1 cellular context compared by ENCODE assay signal in the genomic region with DNA sequence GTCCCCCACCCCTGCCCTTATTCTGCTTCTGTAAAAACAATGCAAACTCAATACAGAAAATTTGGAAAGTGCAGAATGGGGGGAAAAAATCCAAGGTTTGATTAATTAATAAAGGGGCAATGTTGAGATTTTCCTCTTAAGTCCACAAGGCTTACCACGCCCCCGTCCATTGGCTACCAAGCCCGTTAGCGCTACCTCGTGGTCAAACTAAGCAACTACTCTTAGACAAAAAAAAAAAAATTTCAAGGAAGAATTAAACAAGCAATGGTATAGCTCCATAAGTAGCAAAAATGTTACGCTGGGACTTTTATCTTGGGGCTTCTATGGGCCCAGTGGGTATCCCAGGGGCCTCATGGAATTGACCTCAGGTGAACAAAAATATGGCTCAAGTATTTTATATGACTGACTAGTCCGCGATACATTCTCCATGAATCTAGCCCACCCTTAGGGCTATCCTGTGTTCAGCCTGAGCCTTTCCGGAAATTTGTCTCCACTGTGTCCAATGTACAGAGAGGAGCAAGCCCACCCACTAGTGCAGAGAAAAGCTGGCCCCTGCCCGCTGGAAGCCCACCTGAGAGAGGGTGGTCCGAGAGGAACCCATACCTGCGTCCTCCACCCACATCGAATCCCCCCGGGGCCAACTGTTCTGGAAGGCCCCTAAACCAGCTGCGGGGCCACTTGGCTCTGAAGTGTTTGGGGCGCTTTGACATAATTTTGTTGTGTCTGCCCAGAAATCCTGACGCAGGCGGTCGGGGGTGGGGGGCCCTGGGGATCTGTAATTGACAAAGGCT.
TF ChIP-seq lines count a peak whose summit lies in the region.

No MANE protein-coding gene starts in this region.

TF ChIP-seq in H1, 55 proteins besides CTCF, POLR2A, EP300 and RAD21:
- TF ChIP-seq PHF8 (conservative IDR thresholded peaks at IDR 0.05; ENCODE audit: low read depth, low read length) = no peak
- TF ChIP-seq, protein P1, sequence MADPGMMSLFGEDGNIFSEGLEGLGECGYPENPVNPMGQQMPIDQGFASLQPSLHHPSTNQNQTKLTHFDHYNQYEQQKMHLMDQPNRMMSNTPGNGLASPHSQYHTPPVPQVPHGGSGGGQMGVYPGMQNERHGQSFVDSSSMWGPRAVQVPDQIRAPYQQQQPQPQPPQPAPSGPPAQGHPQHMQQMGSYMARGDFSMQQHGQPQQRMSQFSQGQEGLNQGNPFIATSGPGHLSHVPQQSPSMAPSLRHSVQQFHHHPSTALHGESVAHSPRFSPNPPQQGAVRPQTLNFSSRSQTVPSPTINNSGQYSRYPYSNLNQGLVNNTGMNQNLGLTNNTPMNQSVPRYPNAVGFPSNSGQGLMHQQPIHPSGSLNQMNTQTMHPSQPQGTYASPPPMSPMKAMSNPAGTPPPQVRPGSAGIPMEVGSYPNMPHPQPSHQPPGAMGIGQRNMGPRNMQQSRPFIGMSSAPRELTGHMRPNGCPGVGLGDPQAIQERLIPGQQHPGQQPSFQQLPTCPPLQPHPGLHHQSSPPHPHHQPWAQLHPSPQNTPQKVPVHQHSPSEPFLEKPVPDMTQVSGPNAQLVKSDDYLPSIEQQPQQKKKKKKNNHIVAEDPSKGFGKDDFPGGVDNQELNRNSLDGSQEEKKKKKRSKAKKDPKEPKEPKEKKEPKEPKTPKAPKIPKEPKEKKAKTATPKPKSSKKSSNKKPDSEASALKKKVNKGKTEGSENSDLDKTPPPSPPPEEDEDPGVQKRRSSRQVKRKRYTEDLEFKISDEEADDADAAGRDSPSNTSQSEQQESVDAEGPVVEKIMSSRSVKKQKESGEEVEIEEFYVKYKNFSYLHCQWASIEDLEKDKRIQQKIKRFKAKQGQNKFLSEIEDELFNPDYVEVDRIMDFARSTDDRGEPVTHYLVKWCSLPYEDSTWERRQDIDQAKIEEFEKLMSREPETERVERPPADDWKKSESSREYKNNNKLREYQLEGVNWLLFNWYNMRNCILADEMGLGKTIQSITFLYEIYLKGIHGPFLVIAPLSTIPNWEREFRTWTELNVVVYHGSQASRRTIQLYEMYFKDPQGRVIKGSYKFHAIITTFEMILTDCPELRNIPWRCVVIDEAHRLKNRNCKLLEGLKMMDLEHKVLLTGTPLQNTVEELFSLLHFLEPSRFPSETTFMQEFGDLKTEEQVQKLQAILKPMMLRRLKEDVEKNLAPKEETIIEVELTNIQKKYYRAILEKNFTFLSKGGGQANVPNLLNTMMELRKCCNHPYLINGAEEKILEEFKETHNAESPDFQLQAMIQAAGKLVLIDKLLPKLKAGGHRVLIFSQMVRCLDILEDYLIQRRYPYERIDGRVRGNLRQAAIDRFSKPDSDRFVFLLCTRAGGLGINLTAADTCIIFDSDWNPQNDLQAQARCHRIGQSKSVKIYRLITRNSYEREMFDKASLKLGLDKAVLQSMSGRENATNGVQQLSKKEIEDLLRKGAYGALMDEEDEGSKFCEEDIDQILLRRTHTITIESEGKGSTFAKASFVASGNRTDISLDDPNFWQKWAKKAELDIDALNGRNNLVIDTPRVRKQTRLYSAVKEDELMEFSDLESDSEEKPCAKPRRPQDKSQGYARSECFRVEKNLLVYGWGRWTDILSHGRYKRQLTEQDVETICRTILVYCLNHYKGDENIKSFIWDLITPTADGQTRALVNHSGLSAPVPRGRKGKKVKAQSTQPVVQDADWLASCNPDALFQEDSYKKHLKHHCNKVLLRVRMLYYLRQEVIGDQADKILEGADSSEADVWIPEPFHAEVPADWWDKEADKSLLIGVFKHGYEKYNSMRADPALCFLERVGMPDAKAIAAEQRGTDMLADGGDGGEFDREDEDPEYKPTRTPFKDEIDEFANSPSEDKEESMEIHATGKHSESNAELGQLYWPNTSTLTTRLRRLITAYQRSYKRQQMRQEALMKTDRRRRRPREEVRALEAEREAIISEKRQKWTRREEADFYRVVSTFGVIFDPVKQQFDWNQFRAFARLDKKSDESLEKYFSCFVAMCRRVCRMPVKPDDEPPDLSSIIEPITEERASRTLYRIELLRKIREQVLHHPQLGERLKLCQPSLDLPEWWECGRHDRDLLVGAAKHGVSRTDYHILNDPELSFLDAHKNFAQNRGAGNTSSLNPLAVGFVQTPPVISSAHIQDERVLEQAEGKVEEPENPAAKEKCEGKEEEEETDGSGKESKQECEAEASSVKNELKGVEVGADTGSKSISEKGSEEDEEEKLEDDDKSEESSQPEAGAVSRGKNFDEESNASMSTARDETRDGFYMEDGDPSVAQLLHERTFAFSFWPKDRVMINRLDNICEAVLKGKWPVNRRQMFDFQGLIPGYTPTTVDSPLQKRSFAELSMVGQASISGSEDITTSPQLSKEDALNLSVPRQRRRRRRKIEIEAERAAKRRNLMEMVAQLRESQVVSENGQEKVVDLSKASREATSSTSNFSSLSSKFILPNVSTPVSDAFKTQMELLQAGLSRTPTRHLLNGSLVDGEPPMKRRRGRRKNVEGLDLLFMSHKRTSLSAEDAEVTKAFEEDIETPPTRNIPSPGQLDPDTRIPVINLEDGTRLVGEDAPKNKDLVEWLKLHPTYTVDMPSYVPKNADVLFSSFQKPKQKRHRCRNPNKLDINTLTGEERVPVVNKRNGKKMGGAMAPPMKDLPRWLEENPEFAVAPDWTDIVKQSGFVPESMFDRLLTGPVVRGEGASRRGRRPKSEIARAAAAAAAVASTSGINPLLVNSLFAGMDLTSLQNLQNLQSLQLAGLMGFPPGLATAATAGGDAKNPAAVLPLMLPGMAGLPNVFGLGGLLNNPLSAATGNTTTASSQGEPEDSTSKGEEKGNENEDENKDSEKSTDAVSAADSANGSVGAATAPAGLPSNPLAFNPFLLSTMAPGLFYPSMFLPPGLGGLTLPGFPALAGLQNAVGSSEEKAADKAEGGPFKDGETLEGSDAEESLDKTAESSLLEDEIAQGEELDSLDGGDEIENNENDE (IDR thresholded peaks at IDR 0.05; ENCODE audit: insufficient replicate concordance, low read length) = peak; percentile 64
- TF ChIP-seq TCF12 (IDR thresholded peaks at IDR 0.05; ENCODE audit: low read depth, low read length) = no peak
